Comparison of ENCODE assay signal across 9 cellular contexts in the genomic region with DNA sequence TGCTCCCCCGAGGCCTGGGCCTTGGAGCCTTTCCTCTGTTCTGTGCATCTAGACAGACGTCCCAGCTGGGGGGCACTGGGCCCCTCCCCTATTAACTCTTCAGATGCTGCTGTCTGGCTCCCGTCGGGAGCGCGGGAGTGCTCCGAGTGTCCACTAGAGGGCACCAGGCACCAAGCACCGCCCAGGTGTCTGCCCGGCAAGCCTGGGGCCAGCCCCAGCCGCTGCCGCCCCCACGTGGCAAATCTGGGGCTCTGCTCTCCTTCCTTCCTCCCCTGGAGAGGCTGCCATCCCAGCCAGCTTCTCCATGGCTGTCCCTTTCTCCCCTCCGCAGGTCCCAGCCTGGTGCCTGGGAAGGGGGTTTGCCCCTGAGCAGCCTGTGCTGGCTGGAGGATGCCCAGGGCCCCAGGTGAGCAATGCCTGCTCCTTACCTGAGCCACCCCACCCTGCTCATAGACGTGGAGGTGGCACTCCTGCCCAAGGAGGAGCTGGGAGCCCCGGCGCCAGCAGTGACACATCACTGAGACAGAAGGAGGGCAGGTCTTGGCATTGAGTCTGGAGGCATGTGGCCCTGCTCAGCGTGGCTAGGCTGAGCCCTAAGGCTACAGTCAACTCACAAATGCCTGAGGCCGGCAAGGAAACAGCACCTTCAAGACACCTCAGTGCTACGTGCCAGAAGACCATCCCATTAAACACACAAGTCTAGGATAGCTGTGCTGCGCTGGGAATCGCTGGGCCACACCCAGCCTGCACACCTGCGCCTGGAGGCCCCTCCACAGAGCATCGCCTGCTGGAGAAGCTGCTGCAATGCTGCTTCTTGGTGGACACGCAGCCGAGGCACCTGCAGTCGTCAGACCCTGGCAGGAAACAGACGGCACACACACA. TPM values are rescaled to one million over a fixed set of nuclear protein-coding genes. Genes with fewer than 3 reads are reported as not detected.
DNase-seq lines count a peak whose midpoint lies in the region; ATAC-seq and TF ChIP-seq lines count a peak whose summit lies in the region.
"Had no signal": no experiment of that assay in that cellular context is flagged by ENCODE, and none has a peak within 500 bp of the region (broad histone marks: within the 10 kb centered on the region; RNA-seq: fewer than 3 reads in every experiment).

No MANE protein-coding gene starts in this region.

- CTCF ChIA-PET in CD4-positive, alpha-beta memory T cell (lab: Charles Lee; ENCODE audit: partially characterized antibody), result interaction anchor here (0.7 to 4.9 kb wide), 33 partner anchors 8 to 232 kb away, joined by 3 to 87 read pairs (median 4); partner anchors contain the start of gene TMC8

- peak overlapping the region; percentile 96 to 99 (median 98) for H3K27ac Mint-ChIP-seq in CD4-positive, alpha-beta memory T cell
- no peak overlapping the region for H3K27ac Mint-ChIP-seq in nephron progenitor cell

- peaks cover 56% of the 10 kb centered on the region for H3K4me1 ChIP-seq in CD4-positive, alpha-beta memory T cell (ENCODE audit: insufficient read depth, low read length)

- H3K27me3 ChIP-seq in CD4-positive, alpha-beta memory T cell (ENCODE audit: insufficient read depth, low read length), result no peaks in the 10 kb centered on the region

- POLR2A ChIA-PET in CD4-positive, alpha-beta memory T cell (lab: Charles Lee; ENCODE audit: partially characterized antibody), result interaction anchor here (0.8 to 3.9 kb wide), 25 partner anchors 12 to 293 kb away, joined by 3 to 30 read pairs (median 4); partner anchors contain the start of genes AFMID, SOCS3, TK1 and TMC8

- peak overlapping the region; percentile 82 to 94 (median 88) for H3K4me3 Mint-ChIP-seq in CD4-positive, alpha-beta memory T cell
- H3K4me3 Mint-ChIP-seq in nephron progenitor cell, result peak overlapping the region; percentile 20

- peak overlapping the region; percentile 61 for H3K27ac ChIP-seq in CD4-positive, alpha-beta memory T cell (ENCODE audit: low read depth, low read length)

- peak; percentile 100 for TF ChIP-seq CTCF in nephron progenitor cell (IDR thresholded peaks at IDR 0.05)

- H3K36me3 Mint-ChIP-seq in CD4-positive, alpha-beta memory T cell, result peaks cover 0 to 2% of the 10 kb centered on the region in 2 donors
- peaks cover 3% of the 10 kb centered on the region for H3K36me3 Mint-ChIP-seq in nephron progenitor cell (ENCODE audit: low read depth)

- ATAC-seq in GM21423 (IDR thresholded peaks at IDR 0.05; ENCODE audit: unreplicated experiment), result peak; percentile 46
- ATAC-seq in stimulated activated naive CD8-positive, alpha-beta T cell treated with anti-CD3 and anti-CD28 coated beads, Interleukin-15, Interleukin-2, amounts not matched to agents 100 U/mL and 50 U/mL, for 24 hours, result peak; percentile 84

- H3K4me1 Mint-ChIP-seq in CD4-positive, alpha-beta memory T cell, result peaks cover 31 to 58% (median 44%) of the 10 kb centered on the region in 4 donors
- H3K4me1 Mint-ChIP-seq in nephron progenitor cell, result peaks cover 63% of the 10 kb centered on the region

- peak overlapping the region; percentile 54 to 65 for H3K4me3 ChIP-seq in CD4-positive, alpha-beta memory T cell (ENCODE audit: low read length in 2 of 2)

- no peaks in the 10 kb centered on the region for H3K9me3 ChIP-seq in CD4-positive, alpha-beta memory T cell (ENCODE audit: control insufficient read depth in 1 of 2, low read length in 2 of 2)

- peaks cover 0 to 5% (median 0%) of the 10 kb centered on the region in 8 donors for H3K9me3 Mint-ChIP-seq in CD4-positive, alpha-beta memory T cell
- peaks cover 9% of the 10 kb centered on the region for H3K9me3 Mint-ChIP-seq in nephron progenitor cell

- peak; percentile 75 to 85 (median 80) for DNase-seq in CD4-positive, alpha-beta memory T cell
- DNase-seq in M059J (ENCODE audit: low read depth), result peak; percentile 78
- DNase-seq in RPMI8226, result peak; percentile 91
- peak; percentile 64 to 76 for DNase-seq in activated T-helper 1 cell treated with anti-CD3 and anti-CD28 coated beads, Interleukin-2, amount 50 U/mL, for 16 hours (ENCODE audit: low read depth in 1 of 2, low spot score in 1 of 2)
- peak; percentile 73 for DNase-seq in fibroblast of peridontal ligament (ENCODE audit: extremely low read depth)
- peak; percentile 93 for DNase-seq in nephron progenitor cell
- peak; percentile 91 for DNase-seq in stimulated activated naive CD8-positive, alpha-beta T cell treated with anti-CD3 and anti-CD28 coated beads, Interleukin-15, Interleukin-2, amounts not matched to agents 100 U/mL and 50 U/mL, for 24 hours

- intact Hi-C loops in CD4-positive, alpha-beta memory T cell (cut with micrococcal nuclease), result loop anchor here (1.0 to 5.0 kb wide), 7 partner anchors 38 to 232 kb away; partner anchors contain the start of genes SOCS3 and TMC8

- peaks cover 0 to 1% of the 10 kb centered on the region in 2 donors for H3K27me3 Mint-ChIP-seq in CD4-positive, alpha-beta memory T cell
- peaks cover 7% of the 10 kb centered on the region for H3K27me3 Mint-ChIP-seq in nephron progenitor cell (ENCODE audit: low read depth, poor library complexity)

- H3K36me3 ChIP-seq in CD4-positive, alpha-beta memory T cell (ENCODE audit: insufficient read depth, low read length), result no peaks in the 10 kb centered on the region

RNA-seq across cellular contexts. Expression of gene TMEM235, which starts 19.7 kb away (rescaled TPM):
- not detected for total RNA-seq in CD4-positive, alpha-beta memory T cell
- polyA plus RNA-seq in CD4-positive, alpha-beta memory T cell, result not detected
- total RNA-seq in M059J (2014; rRNA removed; shearing (Covaris generic)), result not detected in 2 replicates
- total RNA-seq: T-helper 1 cell treated with Interleukin-12 subunit alpha and Interleukin-12 subunit beta and Interleukin-4 antibody, amounts not matched to agents 30 ng/mL and 1 ng/mL, for 36 hours had no signal

RNA-seq across cellular contexts. Expression of gene BIRC5, which starts 37.1 kb away (rescaled TPM):
- under 1 TPM in 1 of 2 experiments, not detected in 1; 0.32 TPM for total RNA-seq in CD4-positive, alpha-beta memory T cell
- under 1 TPM in 1 of 2 donors, not detected in 1; 0.18 TPM for polyA plus RNA-seq in CD4-positive, alpha-beta memory T cell
- 113 and 148 TPM in 2 replicates for total RNA-seq in M059J (2014; rRNA removed; shearing (Covaris generic))

Comparison
In these comparisons a context has a peak if more than half of its experiments do, and no peak if none do; other contexts are left out.
1. Peak in every context shown above with its lines: DNase-seq, ATAC-seq, H3K4me3 ChIP-seq and H3K27ac ChIP-seq.
2. RNA of gene BIRC5, which starts 37.1 kb away (total RNA-seq): 113 to 148 TPM in M059J; 0.32 TPM in CD4-positive, alpha-beta memory T cell; every median in the first group is over 10 times any median in the second.